In the genomic region with DNA sequence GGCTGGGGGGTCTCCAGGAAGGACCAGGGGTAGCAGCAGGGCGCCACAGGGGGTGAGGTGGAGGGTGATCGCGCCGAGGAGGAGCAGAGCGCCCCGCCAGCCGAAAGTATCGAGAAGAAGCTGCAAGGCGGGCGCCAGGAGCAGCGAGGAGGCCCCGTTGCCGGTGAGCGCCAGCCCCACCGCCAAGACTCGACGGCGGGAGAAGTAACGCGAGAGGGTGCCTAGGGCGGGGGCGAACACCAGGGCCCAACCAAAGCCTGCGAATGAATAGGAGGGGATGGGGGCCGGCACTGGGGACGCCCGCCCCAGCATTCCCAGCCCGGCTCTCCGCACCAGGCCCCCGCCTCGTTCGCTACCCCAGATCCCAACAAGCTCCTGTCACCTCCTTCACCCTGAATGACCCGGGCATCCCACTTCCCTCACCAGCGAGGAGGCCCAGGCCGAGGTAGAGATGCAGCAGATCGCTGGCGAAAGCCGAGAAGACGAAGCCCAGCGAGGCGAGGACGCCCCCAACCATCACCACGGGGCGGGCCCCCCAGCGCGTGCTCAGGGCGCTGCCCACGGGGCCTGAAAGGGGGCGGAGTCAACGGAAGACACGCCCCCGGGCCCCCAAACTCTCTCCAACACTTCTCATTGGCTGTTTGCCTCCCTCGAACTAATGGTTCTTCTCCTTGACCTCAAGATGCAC, we compare ENCODE assay signal across 10 cellular contexts. TPM values are rescaled to one million over a fixed set of nuclear protein-coding genes. Genes with fewer than 3 reads are reported as not detected.
DNase-seq lines count a peak whose midpoint lies in the region; ATAC-seq and TF ChIP-seq lines count a peak whose summit lies in the region.
"Had no signal": no experiment of that assay in that cellular context is flagged by ENCODE, and none has a peak within 500 bp of the region (broad histone marks: within the 10 kb centered on the region; RNA-seq: fewer than 3 reads in every experiment).

No MANE protein-coding gene starts in this region.

- H3K36me3 ChIP-seq in mucosa of rectum (ENCODE audit: control insufficient read depth in 2 of 2, insufficient read depth in 2 of 2, low read length in 2 of 2) = no peaks in the 10 kb centered on the region

- POLR2A ChIA-PET in activated CD4-positive, alpha-beta T cell treated with anti-CD3 and anti-CD28 coated beads for 36 hours (lab: Charles Lee) = interaction anchor here (0.7 kb wide), 1 partner anchor 90 kb away, joined by 3 read pairs; no protein-coding TSS in a partner anchor

- no peak for TF ChIP-seq CTCF in choroid plexus epithelial cell (conservative IDR thresholded peaks at IDR 0.05; ENCODE audit: low read depth, low read length)

- H3K9me3 Mint-ChIP-seq in activated CD4-positive, alpha-beta T cell treated with anti-CD3 and anti-CD28 coated beads for 36 hours (ENCODE audit: low read depth) = no peaks in the 10 kb centered on the region

- H3K4me3 ChIP-seq in choroid plexus epithelial cell (ENCODE audit: low read depth, low read length) (peak overlapping the region; percentile 53), mucosa of rectum (ENCODE audit: low read length in 2 of 2) (peak overlapping the region; percentile 60 to 63)

- no peaks in the 10 kb centered on the region for H3K9me3 ChIP-seq in mucosa of rectum (ENCODE audit: control insufficient read depth in 2 of 2, low read length in 2 of 2)

- peaks cover 30 to 36% of the 10 kb centered on the region in 2 donors for H3K4me1 ChIP-seq in mucosa of rectum (ENCODE audit: control insufficient read depth in 2 of 2, insufficient read depth in 2 of 2, low read length in 2 of 2)

- peaks cover 3% of the 10 kb centered on the region for H3K27me3 Mint-ChIP-seq in activated CD4-positive, alpha-beta T cell treated with anti-CD3 and anti-CD28 coated beads for 36 hours

- no peaks in the 10 kb centered on the region for H3K36me3 Mint-ChIP-seq in activated CD4-positive, alpha-beta T cell treated with anti-CD3 and anti-CD28 coated beads for 36 hours (ENCODE audit: low read depth)

- H3K4me3 Mint-ChIP-seq in activated CD4-positive, alpha-beta T cell treated with anti-CD3 and anti-CD28 coated beads for 36 hours = peak overlapping the region; percentile 70

- peak; percentile 27 for ATAC-seq in activated CD4-positive, alpha-beta T cell treated with anti-CD3 and anti-CD28 coated beads for 36 hours

- DNase-seq in activated CD4-positive, alpha-beta T cell treated with anti-CD3 and anti-CD28 coated beads for 36 hours = peak; percentile 76
- DNase-seq in activated CD4-positive, alpha-beta T cell treated with anti-CD3 and anti-CD28 coated beads for 1 hour = no peak
- DNase-seq in choroid plexus epithelial cell (ENCODE audit: low read depth) = peak; percentile 40
- peak; percentile 46 for DNase-seq in ureter (ENCODE audit: low spot score)
- no peak for DNase-seq in dedifferentiated amniotic fluid mesenchymal stem cell (ENCODE audit: extremely low spot score)
- DNase-seq in NOMO-1 treated with dmso at 0.1 percent for 144 hours (lab: John Stamatoyannopoulos, UW; ENCODE audit: unreplicated experiment) = no peak
- DNase-seq in NCI-H146 (lab: John Stamatoyannopoulos, UW) = no peak

- CTCF ChIA-PET in activated CD4-positive, alpha-beta T cell treated with anti-CD3 and anti-CD28 coated beads for 36 hours (lab: Charles Lee) = interaction anchor here (0.8 to 1.2 kb wide), 7 partner anchors 17 to 132 kb away, joined by 3 to 6 read pairs (median 3); no protein-coding TSS in a partner anchor

- peak overlapping the region in 1 of 2 donors; percentile 68 for H3K9ac ChIP-seq in mucosa of rectum (ENCODE audit: low read depth in 1 of 2, low read length in 2 of 2)

- peak overlapping the region; percentile 83 for H3K27ac Mint-ChIP-seq in activated CD4-positive, alpha-beta T cell treated with anti-CD3 and anti-CD28 coated beads for 36 hours

- H3K27ac ChIP-seq in mucosa of rectum (ENCODE audit: low read depth in 2 of 2, low read length in 2 of 2) = no peak overlapping the region
- H3K27ac ChIP-seq: C4-2B had no signal

- H3K27me3 ChIP-seq in mucosa of rectum (ENCODE audit: control insufficient read depth in 2 of 2, insufficient read depth in 2 of 2, low read length in 2 of 2) = peaks cover 0 to 5% of the 10 kb centered on the region in 2 donors

- H3K4me1 Mint-ChIP-seq in activated CD4-positive, alpha-beta T cell treated with anti-CD3 and anti-CD28 coated beads for 36 hours = peaks cover 43% of the 10 kb centered on the region

- intact Hi-C loops in activated CD4-positive, alpha-beta T cell treated with anti-CD3 and anti-CD28 coated beads for 36 hours (cut with DNase I, micrococcal nuclease) = loop anchor here in 1 of 2 experiments (10.0 kb wide), 2 partner anchors 532 to 802 kb away; partner anchors contain the start of gene CD68

RNA-seq across cellular contexts. Expression of gene SLC16A11, which starts 1.2 kb away (rescaled TPM):
- 1 to 10 TPM; 1.2 to 1.5 TPM for total RNA-seq in activated CD4-positive, alpha-beta T cell treated with anti-CD3 and anti-CD28 coated beads for 36 hours
- 2.8 TPM for total RNA-seq in ureter

RNA-seq across cellular contexts. Expression of gene SLC16A13, which starts 6.8 kb away (rescaled TPM):
- total RNA-seq in activated CD4-positive, alpha-beta T cell treated with anti-CD3 and anti-CD28 coated beads for 36 hours = 1 to 10 TPM; 8.3 to 9.6 TPM
- 6.7 TPM for total RNA-seq in ureter

RNA-seq across cellular contexts. Expression of gene BCL6B, which starts 19.8 kb away (rescaled TPM):
- total RNA-seq in activated CD4-positive, alpha-beta T cell treated with anti-CD3 and anti-CD28 coated beads for 36 hours = under 1 TPM; 0.27 to 0.46 TPM
- 21.6 TPM for total RNA-seq in ureter
- total RNA-seq: NCI-H460 had no signal

RNA-seq across cellular contexts. Expression of gene RNASEK, which starts 30.2 kb away (rescaled TPM):
- 100 to 1,000 TPM; 112 to 145 TPM for total RNA-seq in activated CD4-positive, alpha-beta T cell treated with anti-CD3 and anti-CD28 coated beads for 36 hours
- total RNA-seq in ureter = 151 TPM

RNA-seq across cellular contexts. Expression of gene CLEC10A, which starts 37.4 kb away (rescaled TPM):
- total RNA-seq in activated CD4-positive, alpha-beta T cell treated with anti-CD3 and anti-CD28 coated beads for 36 hours = not detected
- 5.1 TPM for total RNA-seq in ureter
- total RNA-seq: NCI-H460 had no signal

Comparison
In these comparisons a context has a peak if more than half of its experiments do, and no peak if none do; other contexts are left out.
1. DNase-seq: peak in activated CD4-positive, alpha-beta T cell treated with anti-CD3 and anti-CD28 coated beads for 36 hours (single experiment), choroid plexus epithelial cell (single experiment) and ureter (single experiment); none in activated CD4-positive, alpha-beta T cell treated with anti-CD3 and anti-CD28 coated beads for 1 hour (single experiment), dedifferentiated amniotic fluid mesenchymal stem cell (single experiment), NOMO-1 treated with dmso at 0.1 percent for 144 hours (single experiment) and NCI-H146 (single experiment).
2. RNA of gene BCL6B, which starts 19.8 kb away (total RNA-seq): 21.6 TPM in ureter (single experiment); 0.27 to 0.46 TPM in activated CD4-positive, alpha-beta T cell treated with anti-CD3 and anti-CD28 coated beads for 36 hours; every median in the first group is over 10 times any median in the second.